ENCODE assay signal across 21 cellular contexts in the genomic region with DNA sequence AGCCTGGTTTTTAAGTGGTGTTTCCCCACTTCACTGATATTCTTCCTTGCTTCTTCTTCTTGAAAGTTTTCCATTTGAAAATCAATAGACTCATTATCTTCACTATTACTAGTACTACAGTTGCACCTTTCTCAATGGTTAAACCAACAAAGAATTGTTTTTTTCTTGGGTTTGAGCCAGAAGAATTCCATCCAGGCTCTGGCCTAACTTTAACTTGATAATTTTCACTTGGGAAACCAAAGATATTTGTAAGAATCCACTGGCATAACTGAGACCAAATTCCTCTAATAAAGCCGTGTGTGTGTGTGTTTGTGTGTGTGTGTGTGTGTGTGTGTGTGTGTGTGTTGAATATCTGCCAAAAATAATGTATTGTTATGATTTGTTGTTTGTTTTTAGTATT.
A peak's percentile ranks its signal among the peaks of the same experiment; 100 is the strongest.
DNase-seq lines count a peak whose midpoint lies in the region; ATAC-seq and TF ChIP-seq lines count a peak whose summit lies in the region.
"Had no signal": no experiment of that assay in that cellular context is flagged by ENCODE, and none has a peak within 500 bp of the region (broad histone marks: within the 10 kb centered on the region; RNA-seq: fewer than 3 reads in every experiment).

No MANE protein-coding gene starts in this region.

- no peak overlapping the region for H2AFZ ChIP-seq in hepatocyte

- no peaks in the 10 kb centered on the region for H3K36me3 ChIP-seq in hepatocyte (replicated peaks; ENCODE audit: insufficient read depth, low read depth)

- H3K9me3 ChIP-seq in hepatocyte (ENCODE audit: low read depth): no peaks in the 10 kb centered on the region

- no peak overlapping the region for H3K4me3 ChIP-seq in AG10803 (ENCODE audit: low read length)
- no peak overlapping the region for H3K4me3 ChIP-seq in cardiac fibroblast (replicated peaks in 1 of 2; ENCODE audit: low read depth in 2 of 2, low read length in 2 of 2)
- H3K4me3 ChIP-seq in hepatocyte: no peak overlapping the region

- no peak overlapping the region for H3K4me3 Mint-ChIP-seq in osteocyte (ENCODE audit: unreplicated experiment)

- no peaks in the 10 kb centered on the region for H3K9me2 ChIP-seq in hepatocyte (replicated peaks; ENCODE audit: insufficient read depth)

- peak overlapping the region; percentile 60 for H3K27ac Mint-ChIP-seq in osteocyte (ENCODE audit: unreplicated experiment)

- whole genome bisulfite sequencing in hepatocyte (ENCODE audit: low lambda C conversion rate, missing lambda C conversion rate): 86% methylated on average over 1 of the region's 1 CpG

- no peaks in the 10 kb centered on the region for H3K9me3 Mint-ChIP-seq in osteocyte (ENCODE audit: unreplicated experiment)

- ATAC-seq in GM21360 (IDR thresholded peaks at IDR 0.05; ENCODE audit: unreplicated experiment): no peak
- ATAC-seq: HCT116 had no signal

- peaks cover 13% of the 10 kb centered on the region for H3K4me1 Mint-ChIP-seq in osteocyte (ENCODE audit: unreplicated experiment)

- peaks cover 38% of the 10 kb centered on the region for H3K36me3 Mint-ChIP-seq in osteocyte (ENCODE audit: unreplicated experiment)

- peak; percentile 27 for DNase-seq in AG10803 (ENCODE audit: low read depth)
- peak; percentile 20 to 46 for DNase-seq in cardiac fibroblast (ENCODE audit: low read depth in 2 of 2)
- DNase-seq in fibroblast of peridontal ligament (ENCODE audit: extremely low read depth): peak; percentile 18
- DNase-seq in osteocyte (ENCODE audit: extremely low spot score, unreplicated experiment): no peak
- no peak for DNase-seq in hepatocyte (ENCODE audit: low spot score)
- no peak for DNase-seq in NCI-H524 treated with DMSO at 0.1 percent for 48 hours (lab: John Stamatoyannopoulos, UW)
- DNase-seq: ACHN, Calu3, DND-41, IMR-90, MM.1S, NCI-H1694 treated with DMSO at 0.1 percent for 48 hours, NCI-H2081, NCI-H2227 treated with DMSO at 0.1 percent for 48 hours, NCI-H69, SHP77 had no signal

- H3K27me3 ChIP-seq in hepatocyte: no peaks in the 10 kb centered on the region

- no peaks in the 10 kb centered on the region for H4K20me1 ChIP-seq in hepatocyte (ENCODE audit: insufficient read depth, poor library complexity, severe bottlenecking)

- no peaks in the 10 kb centered on the region for H3K79me2 ChIP-seq in hepatocyte

- H3K27me3 Mint-ChIP-seq in osteocyte (ENCODE audit: unreplicated experiment): no peaks in the 10 kb centered on the region

- H3K27ac ChIP-seq in hepatocyte: no peak overlapping the region
- H3K27ac ChIP-seq: 22Rv1, KMS-11, RWPE1 had no signal

- TF ChIP-seq CTCF in AG10803 (conservative IDR thresholded peaks at IDR 0.05; ENCODE audit: low read length) (no peak), cardiac fibroblast (IDR thresholded peaks at IDR 0.05; ENCODE audit: low read depth, low read length) (no peak), osteocyte (IDR thresholded peaks at IDR 0.05) (no peak), hepatocyte (IDR thresholded peaks at IDR 0.05; ENCODE audit: poor library complexity) (no peak)

- H3K4me2 ChIP-seq in hepatocyte: no peak overlapping the region
- H3K4me2 ChIP-seq: KMS-11 had no signal

- no peaks in the 10 kb centered on the region for H3K4me1 ChIP-seq in hepatocyte (ENCODE audit: insufficient read depth)

Comparison
In these comparisons a context has a peak if more than half of its experiments do, and no peak if none do; other contexts are left out.
1. DNase-seq: peak in AG10803 (single experiment), cardiac fibroblast (2 of 2) and fibroblast of peridontal ligament (single experiment); none in osteocyte (single experiment), hepatocyte (single experiment) and NCI-H524 treated with DMSO at 0.1 percent for 48 hours (single experiment).